ENCODE assay signal across 1 cellular context in genomic region chr16:89917773-89918452, GRCh38.
A peak's percentile ranks its signal among the peaks of the same experiment; 100 is the strongest.
TF ChIP-seq lines count a peak whose summit lies in the region.

No MANE protein-coding gene starts in this region.

TF ChIP-seq in HepG2, 621 proteins besides CTCF, POLR2A, EP300 and RAD21 (continued from another document and continues in another):
- TF ChIP-seq HMGXB3 (CRISPR knock-in tag; IDR thresholded peaks at IDR 0.05; ENCODE audit: borderline replicate concordance) (peak; percentile 90), MEF2D (CRISPR knock-in tag; IDR thresholded peaks at IDR 0.05) (peak; percentile 97), HNF4G (IDR thresholded peaks at IDR 0.05; ENCODE audit: borderline replicate concordance, low read depth, low read length) (no peak), HNF4G (CRISPR knock-in tag; IDR thresholded peaks at IDR 0.05; ENCODE audit: borderline replicate concordance, low read depth) (peak; percentile 90), ZSCAN31 (CRISPR knock-in tag; IDR thresholded peaks at IDR 0.05; ENCODE audit: low read depth) (peak; percentile 97), ZNF569 (CRISPR knock-in tag; IDR thresholded peaks at IDR 0.05; ENCODE audit: borderline replicate concordance) (no peak), ATF5 (CRISPR knock-in tag; IDR thresholded peaks at IDR 0.05; ENCODE audit: low read depth) (peak; percentile 97), ZNF460 (CRISPR knock-in tag; IDR thresholded peaks at IDR 0.05; ENCODE audit: borderline replicate concordance) (peak; percentile 20; the same call in 1 of the 2 replicates), KAT7 (CRISPR knock-in tag; IDR thresholded peaks at IDR 0.05; ENCODE audit: borderline replicate concordance) (peak; percentile 74; the same call in 1 of the 2 replicates), ZNF83 (CRISPR knock-in tag; IDR thresholded peaks at IDR 0.05; ENCODE audit: borderline replicate concordance) (peak; percentile 99), HOXA3 (CRISPR knock-in tag; IDR thresholded peaks at IDR 0.05) (peak; percentile 98), ZNF747 (CRISPR knock-in tag; IDR thresholded peaks at IDR 0.05; ENCODE audit: borderline replicate concordance) (peak; percentile 100), ZSCAN20 (CRISPR knock-in tag; IDR thresholded peaks at IDR 0.05; ENCODE audit: borderline replicate concordance) (peak; percentile 97), ZBTB43 (CRISPR knock-in tag; conservative IDR thresholded peaks at IDR 0.05) (peak; percentile 98), MXI1 (IDR thresholded peaks at IDR 0.05; ENCODE audit: borderline replicate concordance, low read depth, low read length) (peak; percentile 97; the same call in 2 of the 3 replicates), ZNF354B (CRISPR knock-in tag; IDR thresholded peaks at IDR 0.05) (peak; percentile 99), TEAD3 (CRISPR knock-in tag; optimal IDR thresholded peaks at IDR 0.05; ENCODE audit: borderline replicate concordance) (peak; percentile 87), NRL (CRISPR knock-in tag; IDR thresholded peaks at IDR 0.05; ENCODE audit: borderline replicate concordance) (peak; percentile 98), STAT6 (CRISPR knock-in tag; IDR thresholded peaks at IDR 0.05; ENCODE audit: borderline replicate concordance) (no peak; the same call in none of the 2 replicates), U2AF2 (IDR thresholded peaks at IDR 0.05; ENCODE audit: low read depth, low read length) (no peak), ZNF878 (CRISPR knock-in tag; IDR thresholded peaks at IDR 0.05) (peak; percentile 99), SALL2 (CRISPR knock-in tag; IDR thresholded peaks at IDR 0.05) (peak; percentile 92), TBX3 (IDR thresholded peaks at IDR 0.05; ENCODE audit: borderline replicate concordance) (peak; percentile 97), ZNF790 (CRISPR knock-in tag; IDR thresholded peaks at IDR 0.05; ENCODE audit: borderline replicate concordance) (no peak; the same call in 1 of the 2 replicates), ZNF720 (CRISPR knock-in tag; IDR thresholded peaks at IDR 0.05) (0 out of 2 replicates have a peak, but pooled peaks have one; percentile 57), RAD51 (IDR thresholded peaks at IDR 0.05; ENCODE audit: borderline replicate concordance) (no peak), ZNF780A (CRISPR knock-in tag; IDR thresholded peaks at IDR 0.05) (peak; percentile 99), ESRRA (CRISPR knock-in tag; IDR thresholded peaks at IDR 0.05; ENCODE audit: low read depth) (peak; percentile 93), FOSL1 (CRISPR knock-in tag; IDR thresholded peaks at IDR 0.05; ENCODE audit: borderline replicate concordance) (peak; percentile 33; the same call in 1 of the 2 replicates), ZBTB20 (CRISPR knock-in tag; IDR thresholded peaks at IDR 0.05; ENCODE audit: borderline replicate concordance, low read depth) (peak; percentile 97; the same call in 1 of the 2 replicates), FOXO1 (CRISPR knock-in tag; IDR thresholded peaks at IDR 0.05) (peak; percentile 91), SOX13 (IDR thresholded peaks at IDR 0.05) (peak; percentile 23; the same call in 1 of the 2 replicates), SOX13 (CRISPR knock-in tag; conservative IDR thresholded peaks at IDR 0.05 in 1 of 2, IDR thresholded peaks at IDR 0.05 in 1 of 2) (peak in 1 of 2 experiments; percentile 92; a peak in 2 of 4 replicates), ZBTB2 (CRISPR knock-in tag; IDR thresholded peaks at IDR 0.05; ENCODE audit: low read depth) (peak; percentile 91), STAG1 (CRISPR knock-in tag; IDR thresholded peaks at IDR 0.05) (peak; percentile 29; the same call in 1 of the 2 replicates)
- TF ChIP-seq, protein P1, sequence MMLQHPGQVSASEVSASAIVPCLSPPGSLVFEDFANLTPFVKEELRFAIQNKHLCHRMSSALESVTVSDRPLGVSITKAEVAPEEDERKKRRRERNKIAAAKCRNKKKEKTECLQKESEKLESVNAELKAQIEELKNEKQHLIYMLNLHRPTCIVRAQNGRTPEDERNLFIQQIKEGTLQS (CRISPR knock-in tag; IDR thresholded peaks at IDR 0.05): peak; percentile 61
- TF ChIP-seq, protein P2, sequence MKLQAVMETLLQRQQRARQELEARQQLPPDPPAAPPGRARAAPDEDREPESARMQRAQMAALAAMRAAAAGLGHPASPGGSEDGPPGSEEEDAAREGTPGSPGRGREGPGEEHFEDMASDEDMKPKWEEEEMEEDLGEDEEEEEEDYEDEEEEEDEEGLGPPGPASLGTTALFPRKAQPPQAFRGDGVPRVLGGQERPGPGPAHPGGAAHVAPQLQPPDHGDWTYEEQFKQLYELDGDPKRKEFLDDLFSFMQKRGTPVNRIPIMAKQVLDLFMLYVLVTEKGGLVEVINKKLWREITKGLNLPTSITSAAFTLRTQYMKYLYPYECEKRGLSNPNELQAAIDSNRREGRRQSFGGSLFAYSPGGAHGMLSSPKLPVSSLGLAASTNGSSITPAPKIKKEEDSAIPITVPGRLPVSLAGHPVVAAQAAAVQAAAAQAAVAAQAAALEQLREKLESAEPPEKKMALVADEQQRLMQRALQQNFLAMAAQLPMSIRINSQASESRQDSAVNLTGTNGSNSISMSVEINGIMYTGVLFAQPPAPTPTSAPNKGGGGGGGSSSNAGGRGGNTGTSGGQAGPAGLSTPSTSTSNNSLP (IDR thresholded peaks at IDR 0.05; ENCODE audit: low read depth, low read length): no peak
- TF ChIP-seq, protein P3, sequence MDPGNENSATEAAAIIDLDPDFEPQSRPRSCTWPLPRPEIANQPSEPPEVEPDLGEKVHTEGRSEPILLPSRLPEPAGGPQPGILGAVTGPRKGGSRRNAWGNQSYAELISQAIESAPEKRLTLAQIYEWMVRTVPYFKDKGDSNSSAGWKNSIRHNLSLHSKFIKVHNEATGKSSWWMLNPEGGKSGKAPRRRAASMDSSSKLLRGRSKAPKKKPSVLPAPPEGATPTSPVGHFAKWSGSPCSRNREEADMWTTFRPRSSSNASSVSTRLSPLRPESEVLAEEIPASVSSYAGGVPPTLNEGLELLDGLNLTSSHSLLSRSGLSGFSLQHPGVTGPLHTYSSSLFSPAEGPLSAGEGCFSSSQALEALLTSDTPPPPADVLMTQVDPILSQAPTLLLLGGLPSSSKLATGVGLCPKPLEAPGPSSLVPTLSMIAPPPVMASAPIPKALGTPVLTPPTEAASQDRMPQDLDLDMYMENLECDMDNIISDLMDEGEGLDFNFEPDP (CRISPR knock-in tag; conservative IDR thresholded peaks at IDR 0.05): no peak
- TF ChIP-seq, protein P4, sequence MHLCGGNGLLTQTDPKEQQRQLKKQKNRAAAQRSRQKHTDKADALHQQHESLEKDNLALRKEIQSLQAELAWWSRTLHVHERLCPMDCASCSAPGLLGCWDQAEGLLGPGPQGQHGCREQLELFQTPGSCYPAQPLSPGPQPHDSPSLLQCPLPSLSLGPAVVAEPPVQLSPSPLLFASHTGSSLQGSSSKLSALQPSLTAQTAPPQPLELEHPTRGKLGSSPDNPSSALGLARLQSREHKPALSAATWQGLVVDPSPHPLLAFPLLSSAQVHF (CRISPR knock-in tag; IDR thresholded peaks at IDR 0.05): peak; percentile 97
- TF ChIP-seq, protein P5, sequence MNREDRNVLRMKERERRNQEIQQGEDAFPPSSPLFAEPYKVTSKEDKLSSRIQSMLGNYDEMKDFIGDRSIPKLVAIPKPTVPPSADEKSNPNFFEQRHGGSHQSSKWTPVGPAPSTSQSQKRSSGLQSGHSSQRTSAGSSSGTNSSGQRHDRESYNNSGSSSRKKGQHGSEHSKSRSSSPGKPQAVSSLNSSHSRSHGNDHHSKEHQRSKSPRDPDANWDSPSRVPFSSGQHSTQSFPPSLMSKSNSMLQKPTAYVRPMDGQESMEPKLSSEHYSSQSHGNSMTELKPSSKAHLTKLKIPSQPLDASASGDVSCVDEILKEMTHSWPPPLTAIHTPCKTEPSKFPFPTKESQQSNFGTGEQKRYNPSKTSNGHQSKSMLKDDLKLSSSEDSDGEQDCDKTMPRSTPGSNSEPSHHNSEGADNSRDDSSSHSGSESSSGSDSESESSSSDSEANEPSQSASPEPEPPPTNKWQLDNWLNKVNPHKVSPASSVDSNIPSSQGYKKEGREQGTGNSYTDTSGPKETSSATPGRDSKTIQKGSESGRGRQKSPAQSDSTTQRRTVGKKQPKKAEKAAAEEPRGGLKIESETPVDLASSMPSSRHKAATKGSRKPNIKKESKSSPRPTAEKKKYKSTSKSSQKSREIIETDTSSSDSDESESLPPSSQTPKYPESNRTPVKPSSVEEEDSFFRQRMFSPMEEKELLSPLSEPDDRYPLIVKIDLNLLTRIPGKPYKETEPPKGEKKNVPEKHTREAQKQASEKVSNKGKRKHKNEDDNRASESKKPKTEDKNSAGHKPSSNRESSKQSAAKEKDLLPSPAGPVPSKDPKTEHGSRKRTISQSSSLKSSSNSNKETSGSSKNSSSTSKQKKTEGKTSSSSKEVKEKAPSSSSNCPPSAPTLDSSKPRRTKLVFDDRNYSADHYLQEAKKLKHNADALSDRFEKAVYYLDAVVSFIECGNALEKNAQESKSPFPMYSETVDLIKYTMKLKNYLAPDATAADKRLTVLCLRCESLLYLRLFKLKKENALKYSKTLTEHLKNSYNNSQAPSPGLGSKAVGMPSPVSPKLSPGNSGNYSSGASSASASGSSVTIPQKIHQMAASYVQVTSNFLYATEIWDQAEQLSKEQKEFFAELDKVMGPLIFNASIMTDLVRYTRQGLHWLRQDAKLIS (CRISPR knock-in tag; IDR thresholded peaks at IDR 0.05): no peak
